ENCODE assay signal across 14 cellular contexts in the genomic region with DNA sequence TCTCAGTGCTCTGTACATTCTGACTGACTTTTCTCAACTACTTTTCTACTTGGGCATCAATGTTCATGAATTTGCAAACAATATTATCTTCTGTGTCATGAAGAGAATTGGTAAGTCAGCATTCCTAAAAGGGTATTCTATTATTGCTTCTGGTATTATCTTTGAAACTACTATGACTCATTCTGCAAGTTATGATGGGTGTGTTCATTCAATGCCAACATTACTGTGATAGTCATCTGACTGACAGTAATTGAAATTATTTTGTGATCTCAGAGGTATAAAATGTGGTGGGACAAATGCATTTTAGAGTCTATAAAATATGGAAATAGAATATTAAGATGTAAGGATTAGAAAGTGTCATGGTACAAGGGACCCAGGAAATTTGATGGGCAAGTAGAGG.
"Had no signal": no experiment of that assay in that cellular context is flagged by ENCODE, and none has a peak within 500 bp of the region (broad histone marks: within the 10 kb centered on the region; RNA-seq: fewer than 3 reads in every experiment).

No MANE protein-coding gene starts in this region.

- H3K27ac Mint-ChIP-seq: activated CD4-positive, alpha-beta memory T cell treated with anti-CD3 and anti-CD28 coated beads, Interleukin-2, amount 10 ng/mL, durations not matched to agents 7 days and 5 days; activated T-cell treated with anti-CD3 and anti-CD28 coated beads, Interleukin-2, amount 50 U/mL, for 24 hours; natural killer cell; stimulated activated memory B cell treated with anti-CD40 and anti-IgM and Interleukin-4, amounts not matched to agents 10 μg/mL and 1 μg/mL and 100 μg/mL, for 72 hours; T-helper 1 cell treated with Interleukin-12 subunit alpha and Interleukin-12 subunit beta and Interleukin-4 antibody, amounts not matched to agents 30 μg/mL and 1 μg/mL, for 36 hours had no signal

- ATAC-seq: natural killer cell; stimulated activated memory B cell treated with anti-CD40 and anti-IgM and Interleukin-4, amounts not matched to agents 10 μg/mL and 1 μg/mL and 100 μg/mL, for 72 hours had no signal

- H3K36me3 Mint-ChIP-seq: natural killer cell; stimulated activated memory B cell treated with anti-CD40 and anti-IgM and Interleukin-4, amounts not matched to agents 10 μg/mL and 1 μg/mL and 100 μg/mL, for 72 hours had no signal

- DNase-seq: activated CD4-positive, alpha-beta memory T cell treated with anti-CD3 and anti-CD28 coated beads, Interleukin-2, amount 10 ng/mL, durations not matched to agents 7 days and 5 days; activated CD4-positive, alpha-beta T cell treated with anti-CD3 and anti-CD28 coated beads for 4 hours; activated naive CD4-positive, alpha-beta T cell treated with anti-CD3 and anti-CD28 coated beads, Interleukin-2, amount 50 U/mL, for 16 hours; activated T-cell treated with anti-CD3 and anti-CD28 coated beads, Interleukin-2, amount 50 U/mL, for 24 hours; colonic mucosa; esophagus squamous epithelium; natural killer cell; retina; stimulated activated CD4-positive, alpha-beta T cell treated with anti-CD3 and anti-CD28 coated beads, Interleukin-2, amount 100 ng/mL, for 48 hours; thyroid gland; uterus had no signal

- H3K9me3 ChIP-seq: colonic mucosa, esophagus squamous epithelium, neutrophil, thyroid gland, uterus had no signal

- H3K4me3 Mint-ChIP-seq: activated CD4-positive, alpha-beta memory T cell treated with anti-CD3 and anti-CD28 coated beads, Interleukin-2, amount 10 ng/mL, durations not matched to agents 7 days and 5 days; activated T-cell treated with anti-CD3 and anti-CD28 coated beads, Interleukin-2, amount 50 U/mL, for 24 hours; natural killer cell; stimulated activated memory B cell treated with anti-CD40 and anti-IgM and Interleukin-4, amounts not matched to agents 10 μg/mL and 1 μg/mL and 100 μg/mL, for 72 hours; T-helper 1 cell treated with Interleukin-12 subunit alpha and Interleukin-12 subunit beta and Interleukin-4 antibody, amounts not matched to agents 30 μg/mL and 1 μg/mL, for 36 hours had no signal

- H3K27me3 Mint-ChIP-seq: activated CD4-positive, alpha-beta memory T cell treated with anti-CD3 and anti-CD28 coated beads, Interleukin-2, amount 10 ng/mL, durations not matched to agents 7 days and 5 days; activated T-cell treated with anti-CD3 and anti-CD28 coated beads, Interleukin-2, amount 50 U/mL, for 24 hours; stimulated activated memory B cell treated with anti-CD40 and anti-IgM and Interleukin-4, amounts not matched to agents 10 μg/mL and 1 μg/mL and 100 μg/mL, for 72 hours had no signal

- H3K4me1 Mint-ChIP-seq: activated CD4-positive, alpha-beta memory T cell treated with anti-CD3 and anti-CD28 coated beads, Interleukin-2, amount 10 ng/mL, durations not matched to agents 7 days and 5 days; natural killer cell; stimulated activated memory B cell treated with anti-CD40 and anti-IgM and Interleukin-4, amounts not matched to agents 10 μg/mL and 1 μg/mL and 100 μg/mL, for 72 hours had no signal
